10 cellular contexts compared by ENCODE assay signal in genomic region chr16:70432800-70433455, GRCh38. TPM values are rescaled to one million over a fixed set of nuclear protein-coding genes. Genes with fewer than 3 reads are reported as not detected.
DNase-seq lines count a peak whose midpoint lies in the region; ATAC-seq and TF ChIP-seq lines count a peak whose summit lies in the region.
"Had no signal": no experiment of that assay in that cellular context is flagged by ENCODE, and none has a peak within 500 bp of the region (broad histone marks: within the 10 kb centered on the region; RNA-seq: fewer than 3 reads in every experiment).

No MANE protein-coding gene starts in this region.

- CTCF ChIA-PET in SK-N-SH (lab: Yijun Ruan, JAX) = interaction anchor here (1.4 to 1.9 kb wide), 2 partner anchors 21 to 37 kb away, joined by 4 to 5 read pairs; no protein-coding TSS in a partner anchor

- intact Hi-C loops in vagina (cut with DNase I) (no loop called here), head of caudate nucleus (cut with DNase I) (loop anchor here (5.0 to 10.0 kb wide), 2 partner anchors 51 to 92 kb away; partner anchors contain the start of genes COG4 and SF3B3)

- H3K4me2 ChIP-seq in SK-N-SH = peak overlapping the region; percentile 74

- peak overlapping the region; percentile 43 for H3K27ac Mint-ChIP-seq in stimulated activated naive CD8-positive, alpha-beta T cell treated with anti-CD3 and anti-CD28 coated beads, Interleukin-15, Interleukin-2, amounts not matched to agents 100 ng/mL and 50 ng/mL, for 24 hours

- H3K9ac ChIP-seq in SK-N-SH (no peak overlapping the region), iPS-15b (ENCODE audit: low read depth, low read length) (peak overlapping the region; percentile 61)

- TF ChIP-seq POLR2A in vagina (IDR thresholded peaks at IDR 0.05) = no peak

- H3K27ac ChIP-seq in SK-N-SH (ENCODE audit: low read depth in 2 of 2, low read length in 1 of 2) = peak overlapping the region; percentile 60 to 82
- peak overlapping the region; percentile 34 for H3K27ac ChIP-seq in vagina
- H3K27ac ChIP-seq: SJSA1 had no signal

- no peak overlapping the region for H3K4me3 Mint-ChIP-seq in stimulated activated naive CD8-positive, alpha-beta T cell treated with anti-CD3 and anti-CD28 coated beads, Interleukin-15, Interleukin-2, amounts not matched to agents 100 ng/mL and 50 ng/mL, for 24 hours

- TF ChIP-seq CTCF in SK-N-SH (IDR thresholded peaks at IDR 0.05) = no peak
- TF ChIP-seq CTCF in vagina (IDR thresholded peaks at IDR 0.05) = no peak

- H3K27me3 ChIP-seq in SK-N-SH (ENCODE audit: insufficient read depth) = no peaks in the 10 kb centered on the region
- H3K27me3 ChIP-seq in iPS-15b (ENCODE audit: control insufficient read depth, insufficient read depth, low read length) = no peaks in the 10 kb centered on the region
- H3K27me3 ChIP-seq in vagina = no peaks in the 10 kb centered on the region
- H3K27me3 ChIP-seq: SJSA1 had no signal

- H2AFZ ChIP-seq in SK-N-SH (ENCODE audit: low read depth) = no peak overlapping the region

- no peaks in the 10 kb centered on the region for H3K9me3 ChIP-seq in SK-N-SH
- H3K9me3 ChIP-seq in iPS-15b (ENCODE audit: control insufficient read depth, insufficient read depth, low read length) = no peaks in the 10 kb centered on the region
- no peaks in the 10 kb centered on the region for H3K9me3 ChIP-seq in vagina
- H3K9me3 ChIP-seq: SJSA1 had no signal

- peaks cover 3% of the 10 kb centered on the region for H3K36me3 Mint-ChIP-seq in stimulated activated naive CD8-positive, alpha-beta T cell treated with anti-CD3 and anti-CD28 coated beads, Interleukin-15, Interleukin-2, amounts not matched to agents 100 ng/mL and 50 ng/mL, for 24 hours (ENCODE audit: low read depth)

- TF ChIP-seq EP300 in SK-N-SH (IDR thresholded peaks at IDR 0.05; ENCODE audit: borderline replicate concordance in 1 of 2, low read depth in 1 of 2, low read length in 1 of 2) = no peak

- no peaks in the 10 kb centered on the region for H3K27me3 Mint-ChIP-seq in stimulated activated naive CD8-positive, alpha-beta T cell treated with anti-CD3 and anti-CD28 coated beads, Interleukin-15, Interleukin-2, amounts not matched to agents 100 ng/mL and 50 ng/mL, for 24 hours

- POLR2A ChIA-PET in SK-N-SH (lab: Yijun Ruan, JAX) = interaction anchor here (0.9 to 1.9 kb wide), 2 partner anchors 52 to 86 kb away, joined by 3 to 8 read pairs; partner anchors contain the start of gene DDX19A

- H4K20me1 ChIP-seq in SK-N-SH (ENCODE audit: insufficient read depth) = peaks cover 43% of the 10 kb centered on the region

- H3F3A ChIP-seq in SK-N-SH (replicated peaks; ENCODE audit: insufficient read depth) = peaks cover 47% of the 10 kb centered on the region

- H3K4me3 ChIP-seq in SK-N-SH (ENCODE audit: low read depth in 2 of 2, low read length in 1 of 2) = peak overlapping the region in 1 of 2 experiments; percentile 31; a peak in 1 of 4 replicates
- H3K4me3 ChIP-seq in iPS-15b (ENCODE audit: low read depth, low read length) = no peak overlapping the region
- H3K4me3 ChIP-seq in vagina = no peak overlapping the region
- H3K4me3 ChIP-seq: SJSA1 had no signal

- peaks cover 6 to 10% of the 10 kb centered on the region in 2 experiments for H3K36me3 ChIP-seq in SK-N-SH (replicated peaks in 1 of 2; ENCODE audit: control insufficient read depth in 1 of 2, insufficient read depth in 2 of 2, low read length in 1 of 2)
- peaks cover 3% of the 10 kb centered on the region for H3K36me3 ChIP-seq in iPS-15b (ENCODE audit: control insufficient read depth, insufficient read depth, low read length)
- no peaks in the 10 kb centered on the region for H3K36me3 ChIP-seq in vagina

- no peaks in the 10 kb centered on the region for H3K9me2 ChIP-seq in SK-N-SH

- peaks cover 89% of the 10 kb centered on the region for H3K4me1 Mint-ChIP-seq in stimulated activated naive CD8-positive, alpha-beta T cell treated with anti-CD3 and anti-CD28 coated beads, Interleukin-15, Interleukin-2, amounts not matched to agents 100 ng/mL and 50 ng/mL, for 24 hours (ENCODE audit: low read depth)

- H3K79me2 ChIP-seq in SK-N-SH (ENCODE audit: insufficient read depth) = peaks cover 93% of the 10 kb centered on the region

- DNase-seq in stimulated activated naive CD8-positive, alpha-beta T cell treated with anti-CD3 and anti-CD28 coated beads, Interleukin-15, Interleukin-2, amounts not matched to agents 100 U/mL and 50 U/mL, for 24 hours = no peak
- DNase-seq in SK-N-SH = peak; percentile 38
- no peak for DNase-seq in vagina (ENCODE audit: extremely low spot score in 2 of 2)
- DNase-seq in central memory CD4-positive, alpha-beta T cell = no peak
- DNase-seq in head of caudate nucleus = no peak
- no peak for DNase-seq in cerebellar cortex (ENCODE audit: low spot score)
- DNase-seq: DND-41 had no signal

- H3K4me1 ChIP-seq in SK-N-SH (ENCODE audit: control insufficient read depth in 1 of 2, insufficient read depth in 2 of 2, low read depth in 1 of 2, low read length in 1 of 2) (peaks cover 56 to 78% of the 10 kb centered on the region in 2 experiments), iPS-15b (ENCODE audit: control insufficient read depth, insufficient read depth, low read length) (peaks cover 48% of the 10 kb centered on the region), vagina (peaks cover 84% of the 10 kb centered on the region)

- no peak for ATAC-seq in stimulated activated naive CD8-positive, alpha-beta T cell treated with anti-CD3 and anti-CD28 coated beads, Interleukin-15, Interleukin-2, amounts not matched to agents 100 U/mL and 50 U/mL, for 24 hours

- 52% methylated on average over 8 of the region's 11 CpGs for WGBS in SK-N-SH (ENCODE audit: low lambda C conversion rate)

- no peak for TF ChIP-seq RAD21 in SK-N-SH (IDR thresholded peaks at IDR 0.05; ENCODE audit: low read length)

- no peaks in the 10 kb centered on the region for H3K9me3 Mint-ChIP-seq in stimulated activated naive CD8-positive, alpha-beta T cell treated with anti-CD3 and anti-CD28 coated beads, Interleukin-15, Interleukin-2, amounts not matched to agents 100 ng/mL and 50 ng/mL, for 24 hours

TF ChIP-seq in SK-N-SH, 30 proteins besides CTCF, POLR2A, EP300 and RAD21 (continues in another document):
- TF ChIP-seq TCF12 (IDR thresholded peaks at IDR 0.05) = no peak
- no peak for TF ChIP-seq FOXJ3 (CRISPR knock-in tag; IDR thresholded peaks at IDR 0.05)
- TF ChIP-seq RXRA (IDR thresholded peaks at IDR 0.05; ENCODE audit: borderline replicate concordance, low read depth) = peak; percentile 62; the same call in 1 of the 2 replicates
- TF ChIP-seq NRF1 (IDR thresholded peaks at IDR 0.05; ENCODE audit: low read depth, low read length) = no peak
- no peak for TF ChIP-seq SMC3 (IDR thresholded peaks at IDR 0.05; ENCODE audit: low read depth, low read length)
- peak; percentile 28; the same call in 1 of the 2 replicates for TF ChIP-seq NFIC (IDR thresholded peaks at IDR 0.05; ENCODE audit: borderline replicate concordance)
- no peak for TF ChIP-seq GABPA (IDR thresholded peaks at IDR 0.05; ENCODE audit: low read depth)
- TF ChIP-seq FOXM1 (IDR thresholded peaks at IDR 0.05; ENCODE audit: low read depth) = no peak
- TF ChIP-seq USF2 (IDR thresholded peaks at IDR 0.05; ENCODE audit: borderline replicate concordance, low read depth, low read length) = no peak
- no peak for TF ChIP-seq EZH2phosphoT487 (IDR thresholded peaks at IDR 0.05; ENCODE audit: borderline replicate concordance, low read depth)
- no peak for TF ChIP-seq REST (IDR thresholded peaks at IDR 0.05; ENCODE audit: low read depth, low read length)
- TF ChIP-seq CHD2 (IDR thresholded peaks at IDR 0.05; ENCODE audit: low read length, partially characterized antibody) = no peak
- TF ChIP-seq RFX5 (IDR thresholded peaks at IDR 0.05; ENCODE audit: low read length) = no peak
- TF ChIP-seq SIN3A (IDR thresholded peaks at IDR 0.05; ENCODE audit: borderline replicate concordance, low read depth, low read length) = no peak

RNA-seq across cellular contexts. Expression of gene ST3GAL2, which starts 6.0 kb away (rescaled TPM):
- 11.4 and 19.9 TPM in 2 replicates for polyA plus RNA-seq in SK-N-SH (2012; rRNA removed)
- 6.6 and 13.1 TPM in 2 replicates for polyA plus RNA-seq in SK-N-SH (2012; cell fraction: cytosol; rRNA removed)
- 13.6 and 16.1 TPM in 2 replicates for polyA plus RNA-seq in SK-N-SH (2012; cell fraction: nucleus; rRNA removed)
- total RNA-seq in vagina = 14.0 TPM

RNA-seq across cellular contexts. Expression of gene FCSK, which starts 21.5 kb away (rescaled TPM):
- 9.7 and 10.4 TPM in 2 replicates for polyA plus RNA-seq in SK-N-SH (2012; rRNA removed)
- polyA plus RNA-seq in SK-N-SH (2012; cell fraction: cytosol; rRNA removed) = 2.3 and 3.3 TPM in 2 replicates
- polyA plus RNA-seq in SK-N-SH (2012; cell fraction: nucleus; rRNA removed) = 47.7 and 71.8 TPM in 2 replicates
- total RNA-seq in vagina = 20.6 TPM
